In genomic region chr17:74204474-74204873, GRCh38 we compare ENCODE assay signal across 9 cellular contexts. TPM values are rescaled to one million over a fixed set of nuclear protein-coding genes. Genes with fewer than 3 reads are reported as not detected.
DNase-seq lines count a peak whose midpoint lies in the region; ATAC-seq and TF ChIP-seq lines count a peak whose summit lies in the region.
"Had no signal": no experiment of that assay in that cellular context is flagged by ENCODE, and none has a peak within 500 bp of the region (broad histone marks: within the 10 kb centered on the region; RNA-seq: fewer than 3 reads in every experiment).

No MANE protein-coding gene starts in this region.

- TF ChIP-seq CTCF in 22Rv1 (IDR thresholded peaks at IDR 0.05) (no peak), cardiac fibroblast (IDR thresholded peaks at IDR 0.05; ENCODE audit: low read depth, low read length) (no peak)

- peaks cover 54% of the 10 kb centered on the region for H3K36me3 ChIP-seq in HUES64 (ENCODE audit: insufficient read depth, low read length)
- peaks cover 3% of the 10 kb centered on the region for H3K36me3 ChIP-seq in mucosa of stomach (ENCODE audit: control insufficient read depth, insufficient read depth, low read length)

- DNase-seq in cardiac fibroblast (ENCODE audit: low read depth in 2 of 2), result no peak
- no peak for DNase-seq in DMS153 (lab: John Stamatoyannopoulos, UW)
- DNase-seq in COR-L47 (lab: John Stamatoyannopoulos, UW), result no peak
- DNase-seq in NCI-H2107 treated with DMSO at 0.1 percent for 48 hours (lab: John Stamatoyannopoulos, UW; ENCODE audit: unreplicated experiment), result no peak
- DNase-seq: MV-4-11 had no signal

- H3K9ac ChIP-seq in HUES64 (ENCODE audit: low read depth, low read length) (peak overlapping the region; percentile 98), mucosa of stomach (ENCODE audit: low read length) (peak overlapping the region; percentile 85)

- H3K27ac ChIP-seq in 22Rv1, result peak overlapping the region; percentile 76
- peak overlapping the region; percentile 86 for H3K27ac ChIP-seq in HUES64 (ENCODE audit: low read depth, low read length)

- 76% methylated on average over 5 of the region's 14 CpGs for whole genome bisulfite sequencing in HUES64

- ATAC-seq in GM19455 (IDR thresholded peaks at IDR 0.05; ENCODE audit: unreplicated experiment), result no peak

- H3K27me3 ChIP-seq in HUES64 (ENCODE audit: insufficient read depth, low read length) (peaks cover 16% of the 10 kb centered on the region), mucosa of stomach (ENCODE audit: control insufficient read depth, insufficient read depth, low read length) (peaks cover 24% of the 10 kb centered on the region)

- H3K9me3 ChIP-seq in HUES64 (ENCODE audit: insufficient read depth, low read depth, low read length), result no peaks in the 10 kb centered on the region
- H3K9me3 ChIP-seq in mucosa of stomach (ENCODE audit: control insufficient read depth, low read length), result no peaks in the 10 kb centered on the region

- H3K4me1 ChIP-seq in HUES64 (ENCODE audit: insufficient read depth, low read length) (no peaks in the 10 kb centered on the region), mucosa of stomach (ENCODE audit: control insufficient read depth, insufficient read depth, low read length) (peaks cover 14% of the 10 kb centered on the region)

- peak overlapping the region; percentile 82 for H3K4me3 ChIP-seq in HUES64 (ENCODE audit: low read length)
- peak overlapping the region; percentile 66 to 90 for H3K4me3 ChIP-seq in cardiac fibroblast (replicated peaks in 1 of 2; ENCODE audit: low read depth in 2 of 2, low read length in 2 of 2)
- H3K4me3 ChIP-seq in mucosa of stomach (ENCODE audit: low read length), result peak overlapping the region; percentile 43

RNA-seq across cellular contexts. Expression of gene RPL38, which starts 1.0 kb away (rescaled TPM):
- polyA plus RNA-seq in HUES64 (2013, experiment 1 of 2), result 1,858 TPM
- 1,964 TPM for polyA plus RNA-seq in HUES64 (2013, experiment 2 of 2)

RNA-seq across cellular contexts. Expression of gene TTYH2, which starts 8.9 kb away (rescaled TPM):
- 2.5 TPM for polyA plus RNA-seq in HUES64 (2013, experiment 1 of 2)
- polyA plus RNA-seq in HUES64 (2013, experiment 2 of 2), result 4.6 TPM
